9 cellular contexts compared by ENCODE assay signal in genomic region chr20:51366155-51366886, GRCh38.
A peak's percentile ranks its signal among the peaks of the same experiment; 100 is the strongest.
DNase-seq lines count a peak whose midpoint lies in the region; ATAC-seq, FAIRE-seq and TF ChIP-seq lines count a peak whose summit lies in the region.
"Had no signal": no experiment of that assay in that cellular context is flagged by ENCODE, and none has a peak within 500 bp of the region (broad histone marks: within the 10 kb centered on the region; RNA-seq: fewer than 3 reads in every experiment).

No MANE protein-coding gene starts in this region.

- intact Hi-C loops in Right ventricle myocardium superior (cut with DNase I) = no loop called here

- TF ChIP-seq POLR2A in GM12891 (IDR thresholded peaks at IDR 0.05; ENCODE audit: low read depth, low read length) = no peak
- no peak for TF ChIP-seq POLR2A in erythroblast (IDR thresholded peaks at IDR 0.05; ENCODE audit: low read length)

- FAIRE-seq in GM12891 (lab: Jason Lieb, UNC) = no peak

- ATAC-seq in Right ventricle myocardium superior (ENCODE audit: poor library complexity) (peak; percentile 66), GM18873 (IDR thresholded peaks at IDR 0.05; ENCODE audit: low FRiP score, unreplicated experiment) (no peak)

- DNase-seq in GM04504 (ENCODE audit: low read depth) (peak; percentile 100), amniotic epithelial cell (ENCODE audit: low read depth) (peak; percentile 99), Right ventricle myocardium superior (peak; percentile 79), skeletal muscle cell (ENCODE audit: low read depth) (peak; percentile 100), GM12891 (ENCODE audit: insufficient read length, low spot score) (no peak), NCI-H1092 treated with DMSO at 0.1 percent for 48 hours (lab: John Stamatoyannopoulos, UW) (no peak), erythroblast (lab: John Stamatoyannopoulos, UW) (no peak)
- DNase-seq: activated T-cell treated with anti-CD3 and anti-CD28 coated beads, Interleukin-2, amount 50 U/mL, for 48 hours had no signal

- H3K4me3 ChIP-seq in skeletal muscle cell (ENCODE audit: low read depth, low read length) = no peak overlapping the region

TF ChIP-seq in GM12891, 5 proteins besides CTCF, POLR2A, EP300 and RAD21:
- TF ChIP-seq POU2F2 (IDR thresholded peaks at IDR 0.05; ENCODE audit: low read depth, low read length) (no peak), PAX5 (IDR thresholded peaks at IDR 0.05; ENCODE audit: insufficient read depth, low read length, severe bottlenecking) (no peak), TAF1 (IDR thresholded peaks at IDR 0.05; ENCODE audit: low read depth, low read length) (no peak), POLR2AphosphoS5 (IDR thresholded peaks at IDR 0.05; ENCODE audit: low read depth, low read length) (no peak), SPI1 (IDR thresholded peaks at IDR 0.05; ENCODE audit: low read depth, low read length) (no peak)

Comparison
In these comparisons a context has a peak if more than half of its experiments do, and no peak if none do; other contexts are left out.
1. DNase-seq: peak in GM04504 (single experiment), amniotic epithelial cell (single experiment), Right ventricle myocardium superior (single experiment) and skeletal muscle cell (single experiment); none in GM12891 (single experiment), NCI-H1092 treated with DMSO at 0.1 percent for 48 hours (single experiment) and erythroblast (0 of 2).